21 cellular contexts compared by ENCODE assay signal in genomic region chr14:39145266-39145966, GRCh38. TPM values are rescaled to one million over a fixed set of nuclear protein-coding genes. Genes with fewer than 3 reads are reported as not detected.
DNase-seq lines count a peak whose midpoint lies in the region; ATAC-seq and TF ChIP-seq lines count a peak whose summit lies in the region.
"Had no signal": no experiment of that assay in that cellular context is flagged by ENCODE, and none has a peak within 500 bp of the region (broad histone marks: within the 10 kb centered on the region; RNA-seq: fewer than 3 reads in every experiment).

No MANE protein-coding gene starts in this region.

- no peak for TF ChIP-seq CTCF in CD8-positive, alpha-beta T cell (IDR thresholded peaks at IDR 0.05)

- no peak overlapping the region for H3K27ac ChIP-seq in CD8-positive, alpha-beta T cell (ENCODE audit: low read depth, low read length)
- H3K27ac ChIP-seq: pancreas, SJCRH30, upper lobe of left lung had no signal

- intact Hi-C loops in CD8-positive, alpha-beta T cell (cut with DNase I, micrococcal nuclease) = no loop called here

- peaks cover 13% of the 10 kb centered on the region for H3K36me3 ChIP-seq in CD8-positive, alpha-beta T cell (ENCODE audit: insufficient read depth, low read length)

- H3K27me3 Mint-ChIP-seq in activated naive CD8-positive, alpha-beta T cell treated with anti-CD3 and anti-CD28 coated beads for 36 hours = no peaks in the 10 kb centered on the region
- H3K27me3 Mint-ChIP-seq in activated naive CD8-positive, alpha-beta T cell treated with anti-CD3 and anti-CD28 coated beads, Interleukin-2, amount 50 U/mL, for 24 hours = no peaks in the 10 kb centered on the region
- no peaks in the 10 kb centered on the region for H3K27me3 Mint-ChIP-seq in stimulated activated naive B cell treated with anti-CD40 and anti-IgM and Interleukin-4, amounts not matched to agents 10 μg/mL and 1 μg/mL and 100 μg/mL, for 72 hours
- no peaks in the 10 kb centered on the region for H3K27me3 Mint-ChIP-seq in CD8-positive, alpha-beta T cell (ENCODE audit: low read depth)
- H3K27me3 Mint-ChIP-seq: activated CD8-positive, alpha-beta T cell treated with anti-CD3 and anti-CD28 coated beads for 36 hours; activated naive CD8-positive, alpha-beta T cell treated with anti-CD3 and anti-CD28 coated beads, Interleukin-2, amount 10 ng/mL, durations not matched to agents 7 days and 5 days had no signal

- no peaks in the 10 kb centered on the region for H3K4me1 ChIP-seq in CD8-positive, alpha-beta T cell (ENCODE audit: insufficient read depth, low read length)
- H3K4me1 ChIP-seq: BE2C, HAP-1, SJCRH30, upper lobe of left lung had no signal

- H3K36me3 Mint-ChIP-seq in activated naive CD8-positive, alpha-beta T cell treated with anti-CD3 and anti-CD28 coated beads for 36 hours = peaks cover 37% of the 10 kb centered on the region
- peaks cover 32% of the 10 kb centered on the region for H3K36me3 Mint-ChIP-seq in activated naive CD8-positive, alpha-beta T cell treated with anti-CD3 and anti-CD28 coated beads, Interleukin-2, amount 50 U/mL, for 24 hours (ENCODE audit: low read depth)
- peaks cover 39 to 59% of the 10 kb centered on the region in 2 donors for H3K36me3 Mint-ChIP-seq in stimulated activated naive B cell treated with anti-CD40 and anti-IgM and Interleukin-4, amounts not matched to agents 10 μg/mL and 1 μg/mL and 100 μg/mL, for 72 hours
- peaks cover 43% of the 10 kb centered on the region for H3K36me3 Mint-ChIP-seq in CD8-positive, alpha-beta T cell

- H3K27me3 ChIP-seq in CD8-positive, alpha-beta T cell (ENCODE audit: insufficient read depth, low read length) = no peaks in the 10 kb centered on the region
- H3K27me3 ChIP-seq: BE2C, pancreas, SJCRH30, upper lobe of left lung had no signal

- DNase-seq in activated naive CD8-positive, alpha-beta T cell treated with anti-CD3 and anti-CD28 coated beads for 36 hours = no peak
- no peak for DNase-seq in activated naive CD8-positive, alpha-beta T cell treated with anti-CD3 and anti-CD28 coated beads, Interleukin-2, amount 50 U/mL, for 24 hours
- DNase-seq in amniotic epithelial cell (ENCODE audit: low read depth) (peak; percentile 2), inferior parietal cortex (ENCODE audit: extremely low spot score) (peak; percentile 22), OCI-M2 (lab: John Stamatoyannopoulos, UW; ENCODE audit: unreplicated experiment) (no peak)
- DNase-seq in stimulated activated naive B cell treated with anti-CD40 and anti-IgM and Interleukin-4, amounts not matched to agents 10 μg/mL and 1 μg/mL and 100 μg/mL, for 72 hours = no peak
- DNase-seq in CD8-positive, alpha-beta T cell = no peak
- DNase-seq: activated CD4-positive, CD25-positive, alpha-beta regulatory T cell treated with anti-CD3 and anti-CD28 coated beads, Interleukin-2, amount 50 U/mL, for 72 hours; activated CD8-positive, alpha-beta T cell treated with anti-CD3 and anti-CD28 coated beads for 36 hours; activated effector memory CD4-positive, alpha-beta T cell treated with Interleukin-2 at 50 U/mL for 16 hours; activated naive CD8-positive, alpha-beta T cell treated with anti-CD3 and anti-CD28 coated beads, Interleukin-2, amount 10 ng/mL, durations not matched to agents 7 days and 5 days; BE2C; mucosa of descending colon; NCI-H1436 treated with DMSO at 0.1 percent for 48 hours; NCI-H2171 treated with DMSO at 0.1 percent for 48 hours; NCI-H524; pancreas; SJCRH30; upper lobe of left lung had no signal

- CTCF ChIA-PET in CD8-positive, alpha-beta T cell (lab: Charles Lee) = no interaction called here

- H3K9me3 Mint-ChIP-seq in activated naive CD8-positive, alpha-beta T cell treated with anti-CD3 and anti-CD28 coated beads for 36 hours = peaks cover 2% of the 10 kb centered on the region
- peaks cover 10% of the 10 kb centered on the region for H3K9me3 Mint-ChIP-seq in activated naive CD8-positive, alpha-beta T cell treated with anti-CD3 and anti-CD28 coated beads, Interleukin-2, amount 50 U/mL, for 24 hours
- H3K9me3 Mint-ChIP-seq in stimulated activated naive B cell treated with anti-CD40 and anti-IgM and Interleukin-4, amounts not matched to agents 10 μg/mL and 1 μg/mL and 100 μg/mL, for 72 hours = peaks cover 6% of the 10 kb centered on the region in 2 donors
- H3K9me3 Mint-ChIP-seq in CD8-positive, alpha-beta T cell = peaks cover 3% of the 10 kb centered on the region

- POLR2A ChIA-PET in CD8-positive, alpha-beta T cell (lab: Charles Lee) = interaction anchor here (1.0 kb wide), 1 partner anchor 48 kb away, joined by 3 read pairs; no protein-coding TSS in a partner anchor

- no peak for ATAC-seq in activated naive CD8-positive, alpha-beta T cell treated with anti-CD3 and anti-CD28 coated beads, Interleukin-2, amount 50 U/mL, for 24 hours
- no peak for ATAC-seq in stimulated activated naive B cell treated with anti-CD40 and anti-IgM and Interleukin-4, amounts not matched to agents 10 μg/mL and 1 μg/mL and 100 μg/mL, for 72 hours (replicated peaks)
- ATAC-seq in CD8-positive, alpha-beta T cell = no peak
- no peak for ATAC-seq in HG03460 (IDR thresholded peaks at IDR 0.05; ENCODE audit: unreplicated experiment)
- ATAC-seq: activated CD8-positive, alpha-beta T cell treated with anti-CD3 and anti-CD28 coated beads for 36 hours; mucosa of descending colon had no signal

- peak overlapping the region; percentile 39 for H3K27ac Mint-ChIP-seq in activated naive CD8-positive, alpha-beta T cell treated with anti-CD3 and anti-CD28 coated beads for 36 hours
- H3K27ac Mint-ChIP-seq in activated naive CD8-positive, alpha-beta T cell treated with anti-CD3 and anti-CD28 coated beads, Interleukin-2, amount 50 U/mL, for 24 hours = no peak overlapping the region
- peak overlapping the region; percentile 14 for H3K27ac Mint-ChIP-seq in stimulated activated naive B cell treated with anti-CD40 and anti-IgM and Interleukin-4, amounts not matched to agents 10 μg/mL and 1 μg/mL and 100 μg/mL, for 72 hours
- H3K27ac Mint-ChIP-seq in CD8-positive, alpha-beta T cell = no peak overlapping the region
- H3K27ac Mint-ChIP-seq: activated CD8-positive, alpha-beta T cell treated with anti-CD3 and anti-CD28 coated beads for 36 hours; activated naive CD8-positive, alpha-beta T cell treated with anti-CD3 and anti-CD28 coated beads, Interleukin-2, amount 10 ng/mL, durations not matched to agents 7 days and 5 days had no signal

- no peaks in the 10 kb centered on the region for H3K4me1 Mint-ChIP-seq in activated naive CD8-positive, alpha-beta T cell treated with anti-CD3 and anti-CD28 coated beads for 36 hours
- H3K4me1 Mint-ChIP-seq in activated naive CD8-positive, alpha-beta T cell treated with anti-CD3 and anti-CD28 coated beads, Interleukin-2, amount 50 U/mL, for 24 hours = no peaks in the 10 kb centered on the region
- H3K4me1 Mint-ChIP-seq in stimulated activated naive B cell treated with anti-CD40 and anti-IgM and Interleukin-4, amounts not matched to agents 10 μg/mL and 1 μg/mL and 100 μg/mL, for 72 hours = peaks cover 8 to 12% of the 10 kb centered on the region in 2 donors
- no peaks in the 10 kb centered on the region for H3K4me1 Mint-ChIP-seq in CD8-positive, alpha-beta T cell (ENCODE audit: low read depth)

- no peak overlapping the region for H3K4me3 ChIP-seq in CD8-positive, alpha-beta T cell (ENCODE audit: low read depth, low read length)
- H3K4me3 ChIP-seq: HAP-1, mucosa of descending colon, pancreas, SJCRH30, upper lobe of left lung had no signal

- H3K9me3 ChIP-seq in CD8-positive, alpha-beta T cell (ENCODE audit: low read length) = no peaks in the 10 kb centered on the region
- H3K9me3 ChIP-seq: BE2C, mucosa of descending colon, pancreas, SJCRH30, upper lobe of left lung had no signal

- no peak overlapping the region for H3K4me3 Mint-ChIP-seq in activated naive CD8-positive, alpha-beta T cell treated with anti-CD3 and anti-CD28 coated beads for 36 hours
- H3K4me3 Mint-ChIP-seq in activated naive CD8-positive, alpha-beta T cell treated with anti-CD3 and anti-CD28 coated beads, Interleukin-2, amount 50 U/mL, for 24 hours = no peak overlapping the region
- no peak overlapping the region for H3K4me3 Mint-ChIP-seq in stimulated activated naive B cell treated with anti-CD40 and anti-IgM and Interleukin-4, amounts not matched to agents 10 μg/mL and 1 μg/mL and 100 μg/mL, for 72 hours
- H3K4me3 Mint-ChIP-seq in CD8-positive, alpha-beta T cell = no peak overlapping the region
- H3K4me3 Mint-ChIP-seq: activated CD8-positive, alpha-beta T cell treated with anti-CD3 and anti-CD28 coated beads for 36 hours; activated naive CD8-positive, alpha-beta T cell treated with anti-CD3 and anti-CD28 coated beads, Interleukin-2, amount 10 ng/mL, durations not matched to agents 7 days and 5 days had no signal

RNA-seq across cellular contexts. Expression of gene TRAPPC6B, which starts 24.7 kb away (rescaled TPM):
- total RNA-seq in activated naive CD8-positive, alpha-beta T cell treated with anti-CD3 and anti-CD28 coated beads for 36 hours = 10 to 100 TPM; 21.8 to 21.9 TPM
- 1 to 10 TPM; 6.8 to 7.1 TPM for total RNA-seq in CD8-positive, alpha-beta T cell

RNA-seq across cellular contexts. Expression of gene PNN, which starts 29.6 kb away (rescaled TPM):
- total RNA-seq in activated naive CD8-positive, alpha-beta T cell treated with anti-CD3 and anti-CD28 coated beads for 36 hours = 100 to 1,000 TPM; 108 to 111 TPM
- total RNA-seq in CD8-positive, alpha-beta T cell = 100 to 1,000 TPM; 102 to 109 TPM

RNA-seq across cellular contexts. Expression of gene GEMIN2, which starts 31.3 kb away (rescaled TPM):
- total RNA-seq in activated naive CD8-positive, alpha-beta T cell treated with anti-CD3 and anti-CD28 coated beads for 36 hours = 10 to 100 TPM; 25.8 to 26.4 TPM
- total RNA-seq in CD8-positive, alpha-beta T cell = 10 to 100 TPM; 14.0 to 14.5 TPM

RNA-seq across cellular contexts. Expression of gene SEC23A, which starts 42.4 kb away (rescaled TPM):
- 10 to 100 TPM; 36.3 to 38.1 TPM for total RNA-seq in activated naive CD8-positive, alpha-beta T cell treated with anti-CD3 and anti-CD28 coated beads for 36 hours
- 10 to 100 TPM; 61.0 to 62.0 TPM for total RNA-seq in CD8-positive, alpha-beta T cell

Comparison
In these comparisons a context has a peak if more than half of its experiments do, and no peak if none do; other contexts are left out.
1. H3K27ac Mint-ChIP-seq: peak in activated naive CD8-positive, alpha-beta T cell treated with anti-CD3 and anti-CD28 coated beads for 36 hours (single experiment) and stimulated activated naive B cell treated with anti-CD40 and anti-IgM and Interleukin-4, amounts not matched to agents 10 μg/mL and 1 μg/mL and 100 μg/mL, for 72 hours (single experiment); none in activated naive CD8-positive, alpha-beta T cell treated with anti-CD3 and anti-CD28 coated beads, Interleukin-2, amount 50 U/mL, for 24 hours (single experiment) and CD8-positive, alpha-beta T cell (single experiment).
2. DNase-seq: peak in amniotic epithelial cell (single experiment) and inferior parietal cortex (single experiment); none in activated naive CD8-positive, alpha-beta T cell treated with anti-CD3 and anti-CD28 coated beads for 36 hours (single experiment), activated naive CD8-positive, alpha-beta T cell treated with anti-CD3 and anti-CD28 coated beads, Interleukin-2, amount 50 U/mL, for 24 hours (single experiment), stimulated activated naive B cell treated with anti-CD40 and anti-IgM and Interleukin-4, amounts not matched to agents 10 μg/mL and 1 μg/mL and 100 μg/mL, for 72 hours (single experiment), OCI-M2 (single experiment) and CD8-positive, alpha-beta T cell (0 of 7).